In the genomic region with DNA sequence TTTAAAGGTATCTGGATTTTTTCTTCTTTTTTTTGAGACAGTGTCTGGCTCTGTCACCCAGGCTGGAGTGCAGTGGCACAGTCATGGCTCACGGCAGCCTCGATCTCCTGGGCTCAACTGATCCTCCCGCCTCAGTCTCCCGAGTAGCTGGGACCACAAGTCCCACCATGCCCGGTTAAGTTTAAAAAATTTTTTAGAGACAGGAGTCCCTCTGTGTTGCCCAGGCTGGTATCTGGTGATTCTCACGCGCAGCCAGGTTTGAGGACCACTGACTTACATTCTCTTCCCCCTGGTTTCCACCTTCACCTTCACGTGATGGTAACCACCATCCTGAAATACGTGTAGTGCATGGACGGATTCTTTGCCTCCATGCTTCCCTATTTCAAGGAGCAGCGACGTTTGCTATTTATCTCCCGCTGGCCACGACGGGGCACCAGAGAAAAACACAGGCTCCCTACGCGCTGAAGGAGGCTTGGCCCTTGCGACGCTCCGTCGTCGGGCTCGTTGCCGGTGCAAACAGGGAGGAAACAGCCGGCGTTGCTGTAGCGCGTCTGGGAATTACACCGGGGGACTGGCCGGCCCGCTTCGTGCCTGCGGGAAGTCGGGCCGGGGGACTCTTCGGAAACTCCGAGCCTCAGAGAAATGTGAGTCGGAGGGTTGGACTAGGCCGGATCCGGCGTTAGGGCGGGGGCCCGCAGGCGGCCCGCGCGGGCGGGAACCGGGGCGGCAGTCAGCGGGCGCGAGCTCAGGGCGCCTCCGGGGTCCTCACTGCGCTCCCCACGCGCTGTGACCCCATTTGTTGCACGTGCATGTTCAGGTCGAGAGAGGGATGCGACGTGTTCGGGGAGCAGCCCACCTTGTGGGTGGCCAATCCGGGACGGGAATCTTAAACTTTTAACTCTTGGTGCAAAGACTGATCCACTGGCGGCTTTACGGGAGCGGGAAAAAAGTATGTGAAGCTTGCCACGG, we compare ENCODE assay signal across 8 cellular contexts. TPM values are rescaled to one million over a fixed set of nuclear protein-coding genes. Genes with fewer than 3 reads are reported as not detected.
DNase-seq lines count a peak whose midpoint lies in the region; ATAC-seq and TF ChIP-seq lines count a peak whose summit lies in the region.

A gene with protein sequence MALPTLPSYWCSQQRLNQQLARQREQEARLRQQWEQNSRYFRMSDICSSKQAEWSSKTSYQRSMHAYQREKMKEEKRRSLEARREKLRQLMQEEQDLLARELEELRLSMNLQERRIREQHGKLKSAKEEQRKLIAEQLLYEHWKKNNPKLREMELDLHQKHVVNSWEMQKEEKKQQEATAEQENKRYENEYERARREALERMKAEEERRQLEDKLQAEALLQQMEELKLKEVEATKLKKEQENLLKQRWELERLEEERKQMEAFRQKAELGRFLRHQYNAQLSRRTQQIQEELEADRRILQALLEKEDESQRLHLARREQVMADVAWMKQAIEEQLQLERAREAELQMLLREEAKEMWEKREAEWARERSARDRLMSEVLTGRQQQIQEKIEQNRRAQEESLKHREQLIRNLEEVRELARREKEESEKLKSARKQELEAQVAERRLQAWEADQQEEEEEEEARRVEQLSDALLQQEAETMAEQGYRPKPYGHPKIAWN (plus strand): TSS at position 492 of the 969 bp plus-strand sequence. CDS start 2,753 bp downstream, outside the sequence.

- ATAC-seq in GM21825 (IDR thresholded peaks at IDR 0.05; ENCODE audit: unreplicated experiment), result peak; percentile 69
- ATAC-seq in foreskin keratinocyte, result peak; percentile 85

- DNase-seq in DMS53 (lab: John Stamatoyannopoulos, UW) (peak; percentile 97), M059J (ENCODE audit: low read depth) (peak; percentile 86), SIG-M5 treated with dmso at 0.1 percent for 504 hours (lab: John Stamatoyannopoulos, UW; ENCODE audit: unreplicated experiment) (peak; percentile 94), activated gamma-delta T cell treated with Interleukin-2 at 50 U/mL for 16 hours (peak; percentile 66), foreskin keratinocyte (peak; percentile 61 to 76), neural progenitor cell (ENCODE audit: low spot score) (peak; percentile 88), stromal cell of bone marrow (ENCODE audit: low read depth) (peak; percentile 83)

- peaks cover 10% of the 10 kb centered on the region for H3K36me3 Mint-ChIP-seq in neural progenitor cell

- peak within 1 kb of the TSS; percentile 94 for H3K27ac Mint-ChIP-seq in neural progenitor cell

- no peaks in the 10 kb centered on the region for H3K4me1 ChIP-seq in foreskin keratinocyte
- peaks cover 11% of the 10 kb centered on the region for H3K4me1 ChIP-seq in neural progenitor cell

- H3K4me1 Mint-ChIP-seq in neural progenitor cell, result peaks cover 16% of the 10 kb centered on the region

- H3K9me3 ChIP-seq in neural progenitor cell (ENCODE audit: low read depth), result no peaks in the 10 kb centered on the region

- no peaks in the 10 kb centered on the region for H3K36me3 ChIP-seq in neural progenitor cell

- TF ChIP-seq CTCF in foreskin keratinocyte (conservative IDR thresholded peaks at IDR 0.05) (peak; percentile 69), neural progenitor cell (IDR thresholded peaks at IDR 0.05) (no peak)

- H3K27ac ChIP-seq in foreskin keratinocyte, result peak within 1 kb of the TSS; percentile 49
- H3K27ac ChIP-seq in neural progenitor cell, result no peak within 1 kb of the TSS

- no peaks in the 10 kb centered on the region for H3K27me3 ChIP-seq in foreskin keratinocyte
- peaks cover 10% of the 10 kb centered on the region for H3K27me3 ChIP-seq in neural progenitor cell

- peaks cover 21% of the 10 kb centered on the region for H3K79me2 ChIP-seq in neural progenitor cell (ENCODE audit: low read depth)

- peaks cover 3% of the 10 kb centered on the region for H4K20me1 ChIP-seq in neural progenitor cell (ENCODE audit: low read depth)

- peaks cover 6% of the 10 kb centered on the region for H3K27me3 Mint-ChIP-seq in neural progenitor cell (ENCODE audit: insufficient read depth, low read depth)

- H3K4me2 ChIP-seq in neural progenitor cell, result peak within 1 kb of the TSS; percentile 99

- peak within 1 kb of the TSS; percentile 98 for H2AFZ ChIP-seq in neural progenitor cell (replicated peaks)

- H3K4me3 ChIP-seq in neural progenitor cell, result peak within 1 kb of the TSS; percentile 79

- no peaks in the 10 kb centered on the region for H3K9me3 Mint-ChIP-seq in neural progenitor cell

- H3K4me3 Mint-ChIP-seq in neural progenitor cell, result peak within 1 kb of the TSS; percentile 96

- H3F3A ChIP-seq in neural progenitor cell (ENCODE audit: low read depth), result peaks cover 36% of the 10 kb centered on the region

- peak within 1 kb of the TSS; percentile 58 for H3K9ac ChIP-seq in neural progenitor cell

RNA-seq across cellular contexts. Expression of the gene that starts here (rescaled TPM):
- total RNA-seq in M059J (2014; rRNA removed; shearing (Covaris generic)), result 12.7 and 13.8 TPM in 2 replicates
- 15.6 and 18.1 TPM in 2 replicates for total RNA-seq in foreskin keratinocyte
- 10.7 and 11.2 TPM in 2 replicates for polyA plus RNA-seq in foreskin keratinocyte
- 15.2 and 20.0 TPM in 2 replicates for total RNA-seq in neural progenitor cell (ENCODE audit: low replicate concordance)
